26 cellular contexts compared by ENCODE assay signal in the genomic region with DNA sequence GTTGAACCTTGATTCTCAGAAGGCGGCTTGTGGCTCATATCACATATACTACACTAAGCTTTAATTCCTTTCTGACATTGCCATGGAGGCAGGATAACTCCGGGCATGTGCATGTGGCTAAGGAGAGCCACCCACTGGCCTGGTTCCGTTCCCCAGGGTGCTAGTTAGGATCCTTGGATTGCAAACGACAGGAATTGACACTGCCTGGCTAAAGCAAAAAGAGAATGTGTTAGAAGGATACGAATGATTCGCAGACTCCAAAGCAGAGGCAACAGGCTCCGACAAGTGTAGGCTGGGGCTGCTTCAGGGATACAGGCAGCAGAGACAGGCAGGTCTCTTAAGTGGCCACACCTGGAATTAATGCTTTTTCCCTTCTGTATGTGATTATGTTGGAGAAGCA.
"Had no signal": no experiment of that assay in that cellular context is flagged by ENCODE, and none has a peak within 500 bp of the region (broad histone marks: within the 10 kb centered on the region; RNA-seq: fewer than 3 reads in every experiment).

No MANE protein-coding gene starts in this region.

- H3K27me3 ChIP-seq: colonic mucosa, left lung, pancreas, sigmoid colon, thyroid gland, upper lobe of left lung, vagina had no signal

- H3K27ac ChIP-seq: colonic mucosa, heart right ventricle, lower lobe of right lung, pancreas, prostate gland, sigmoid colon, thyroid gland, upper lobe of left lung, vagina had no signal

- H3K9me3 ChIP-seq: colonic mucosa, heart right ventricle, left lung, lower lobe of right lung, mucosa of descending colon, pancreas, prostate gland, sigmoid colon, thyroid gland, upper lobe of left lung, vagina had no signal

- H3K4me3 Mint-ChIP-seq: activated naive CD8-positive, alpha-beta T cell; activated T-cell treated with anti-CD3 and anti-CD28 coated beads, Interleukin-2, amount 50 U/mL, for 72 hours; natural killer cell treated with Interleukin-12 subunit alpha and Interleukin-12 subunit beta and Interleukin-15 and Interleukin-18, amount 100 ng/mL, for 72 hours; stimulated activated memory B cell treated with anti-CD40 and anti-IgM and Interleukin-4, amounts not matched to agents 10 μg/mL and 1 μg/mL and 100 μg/mL, for 72 hours; stimulated activated naive CD8-positive, alpha-beta T cell treated with anti-CD3 and anti-CD28 coated beads, Interleukin-15, amount 100 ng/mL, for 72 hours had no signal

- H3K4me3 ChIP-seq: colonic mucosa, heart right ventricle, left lung, lower lobe of right lung, mucosa of descending colon, pancreas, prostate gland, sigmoid colon, thyroid gland, upper lobe of left lung, vagina had no signal

- H3K36me3 Mint-ChIP-seq: natural killer cell treated with Interleukin-12 subunit alpha and Interleukin-12 subunit beta and Interleukin-15 and Interleukin-18, amount 100 ng/mL, for 72 hours had no signal

- H3K27me3 Mint-ChIP-seq: stimulated activated memory B cell treated with anti-CD40 and anti-IgM and Interleukin-4, amounts not matched to agents 10 μg/mL and 1 μg/mL and 100 μg/mL, for 72 hours; stimulated activated naive CD8-positive, alpha-beta T cell treated with anti-CD3 and anti-CD28 coated beads, Interleukin-15, amount 100 ng/mL, for 72 hours had no signal

- H3K4me1 ChIP-seq: colonic mucosa, pancreas, prostate gland, vagina had no signal

- ATAC-seq: activated T-cell treated with anti-CD3 and anti-CD28 coated beads, Interleukin-2, amount 50 U/mL, for 72 hours; heart right ventricle; mucosa of descending colon; pancreas; stimulated activated memory B cell treated with anti-CD40 and anti-IgM and Interleukin-4, amounts not matched to agents 10 μg/mL and 1 μg/mL and 100 μg/mL, for 72 hours; stimulated activated naive CD8-positive, alpha-beta T cell treated with anti-CD3 and anti-CD28 coated beads, Interleukin-15, amount 100 ng/mL, for 72 hours had no signal

- DNase-seq: activated CD4-positive, alpha-beta T cell treated with anti-CD3 and anti-CD28 coated beads for 4 hours; activated CD4-positive, alpha-beta T cell treated with anti-CD3 and anti-CD28 coated beads, Interleukin-2, amount 50 U/mL, for 4 hours; activated naive CD4-positive, alpha-beta T cell treated with Interleukin-2 at 50 U/mL for 16 hours; activated T-cell treated with anti-CD3 and anti-CD28 coated beads for 4 hours; activated T-cell treated with anti-CD3 and anti-CD28 coated beads, Interleukin-2, amount 50 U/mL, for 72 hours; cerebellar nuclear complex; colonic mucosa; effector memory CD4-positive, alpha-beta T cell; heart right ventricle; lower lobe of right lung; mucosa of descending colon; pancreas; sigmoid colon; small intestine; stimulated activated CD4-positive, alpha-beta T cell treated with anti-CD3 and anti-CD28 coated beads, Interleukin-4, amount 100 ng/mL, for 24 hours; stimulated activated naive CD8-positive, alpha-beta T cell treated with anti-CD3 and anti-CD28 coated beads, Interleukin-15, amount 100 ng/mL, for 72 hours; T-helper 1 cell; thyroid gland; upper lobe of left lung had no signal

- H3K9me3 Mint-ChIP-seq: activated T-cell treated with anti-CD3 and anti-CD28 coated beads, Interleukin-2, amount 50 U/mL, for 72 hours; natural killer cell treated with Interleukin-12 subunit alpha and Interleukin-12 subunit beta and Interleukin-15 and Interleukin-18, amount 100 ng/mL, for 72 hours; stimulated activated memory B cell treated with anti-CD40 and anti-IgM and Interleukin-4, amounts not matched to agents 10 μg/mL and 1 μg/mL and 100 μg/mL, for 72 hours; stimulated activated naive CD8-positive, alpha-beta T cell treated with anti-CD3 and anti-CD28 coated beads, Interleukin-15, amount 100 ng/mL, for 72 hours had no signal

- FAIRE-seq: islet of Langerhans, pancreas, small intestine had no signal

- H3K27ac Mint-ChIP-seq: activated naive CD8-positive, alpha-beta T cell; activated T-cell treated with anti-CD3 and anti-CD28 coated beads, Interleukin-2, amount 50 U/mL, for 72 hours; natural killer cell treated with Interleukin-12 subunit alpha and Interleukin-12 subunit beta and Interleukin-15 and Interleukin-18, amount 100 ng/mL, for 72 hours; stimulated activated naive CD8-positive, alpha-beta T cell treated with anti-CD3 and anti-CD28 coated beads, Interleukin-15, amount 100 ng/mL, for 72 hours had no signal

- H3K36me3 ChIP-seq: colonic mucosa, heart right ventricle, left lung, lower lobe of right lung, pancreas, prostate gland, sigmoid colon, thyroid gland, upper lobe of left lung, vagina had no signal
